ENCODE assay signal across 7 cellular contexts in the genomic region with DNA sequence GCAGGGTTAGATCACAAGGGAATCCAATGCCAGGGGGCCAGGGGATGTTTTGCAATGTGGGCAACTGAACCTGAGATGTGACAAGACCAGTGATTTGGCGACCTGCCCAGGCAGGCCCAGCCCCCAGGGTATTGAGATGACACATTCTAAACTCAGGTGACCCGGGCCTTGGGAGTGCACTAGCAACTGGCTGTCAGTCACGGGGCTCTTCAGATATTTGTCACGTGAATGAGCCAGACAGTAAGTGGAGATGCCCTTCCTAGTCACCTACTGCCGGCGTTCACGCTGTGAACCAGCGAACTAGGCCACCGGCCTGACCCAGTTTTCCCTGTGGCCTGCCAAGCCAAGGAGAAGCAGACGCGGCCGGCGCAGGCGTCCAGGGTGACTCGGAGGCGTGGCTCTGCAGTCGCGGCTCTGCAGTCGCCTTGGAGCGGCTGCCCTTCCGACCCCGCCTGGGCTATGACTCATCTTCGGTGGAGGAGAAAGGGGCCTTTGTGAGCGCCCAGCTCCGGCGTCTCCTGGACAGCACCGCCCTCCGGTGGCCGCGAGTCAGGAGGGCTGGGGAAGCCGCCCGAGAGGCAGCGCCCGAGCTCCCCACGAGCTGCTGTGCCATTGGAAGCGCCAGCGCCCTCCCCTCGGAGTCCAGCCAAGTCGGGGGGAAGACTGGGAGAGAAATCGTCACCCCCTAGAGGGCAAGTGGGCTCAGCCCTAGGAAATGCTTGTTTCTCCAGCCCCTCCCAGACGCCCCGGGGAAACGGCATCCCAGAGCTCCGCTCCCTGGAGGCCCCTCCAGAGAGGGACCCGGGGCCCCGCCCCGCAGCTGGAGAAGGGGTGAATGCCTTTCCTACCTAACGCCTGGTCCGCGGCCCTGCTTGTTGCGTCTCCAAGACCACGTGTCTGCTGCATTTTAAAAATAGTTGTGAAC.
DNase-seq lines count a peak whose midpoint lies in the region; ATAC-seq and TF ChIP-seq lines count a peak whose summit lies in the region.

No MANE protein-coding gene starts in this region.

- peak overlapping the region; percentile 44 for H3K4me3 ChIP-seq in astrocyte of the cerebellum (ENCODE audit: low read depth, low read length)
- H3K4me3 ChIP-seq in retinal pigment epithelial cell (ENCODE audit: low read length): peak overlapping the region; percentile 52

- DNase-seq in NCI-H1694 treated with DMSO at 0.1 percent for 48 hours (lab: John Stamatoyannopoulos, UW): peak; percentile 94
- peak; percentile 82 for DNase-seq in T-helper 9 cell
- peak; percentile 84 for DNase-seq in astrocyte of the cerebellum (ENCODE audit: low read depth)
- peak; percentile 93 to 99 for DNase-seq in hippocampal formation (lab: John Stamatoyannopoulos, UW)
- peak; percentile 95 for DNase-seq in retinal pigment epithelial cell (ENCODE audit: low read depth)

- peak; percentile 72 for ATAC-seq in GM18499 (IDR thresholded peaks at IDR 0.05; ENCODE audit: insufficient read depth, unreplicated experiment)
- peak; percentile 92 for ATAC-seq in HG02885 (IDR thresholded peaks at IDR 0.05; ENCODE audit: poor library complexity, unreplicated experiment)

- TF ChIP-seq CTCF in astrocyte of the cerebellum (IDR thresholded peaks at IDR 0.05; ENCODE audit: low read depth, low read length, missing control alignments): peak; percentile 77
- peak; percentile 76 for TF ChIP-seq CTCF in retinal pigment epithelial cell (conservative IDR thresholded peaks at IDR 0.05; ENCODE audit: low read depth, low read length)

- in situ Hi-C loops in astrocyte of the cerebellum (cut with HindIII; ENCODE audit: low sequenced_read_pairs): loop anchor here (25.0 kb wide), 2 partner anchors 105 to 230 kb away; no protein-coding TSS in a partner anchor

Comparison
In these comparisons a context has a peak if more than half of its experiments do, and no peak if none do; other contexts are left out.
1. Peak in every context shown above with its lines: DNase-seq, ATAC-seq and H3K4me3 ChIP-seq.